ENCODE assay signal across 19 cellular contexts in the genomic region with DNA sequence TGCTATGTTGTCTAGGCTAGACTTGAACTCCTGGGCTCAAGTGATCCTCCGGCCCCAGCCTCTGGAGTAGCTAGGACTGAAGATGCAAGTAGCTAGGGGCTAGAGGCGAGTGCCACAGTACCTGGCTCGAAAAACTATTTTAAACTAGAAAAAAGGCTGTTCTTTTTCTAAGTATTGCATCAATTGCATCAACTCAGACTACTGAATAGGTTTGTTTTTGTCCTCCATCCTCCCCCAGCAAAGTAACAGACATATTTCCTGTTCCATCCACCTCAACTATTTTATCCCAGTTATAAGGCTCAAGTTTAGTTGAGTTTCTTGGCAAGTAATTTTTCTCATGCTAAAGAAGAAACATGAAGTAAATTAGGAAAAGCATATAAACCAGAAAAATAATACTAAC. TPM values are rescaled to one million over a fixed set of nuclear protein-coding genes. Genes with fewer than 3 reads are reported as not detected.
DNase-seq lines count a peak whose midpoint lies in the region; ATAC-seq and TF ChIP-seq lines count a peak whose summit lies in the region.
"Had no signal": no experiment of that assay in that cellular context is flagged by ENCODE, and none has a peak within 500 bp of the region (broad histone marks: within the 10 kb centered on the region; RNA-seq: fewer than 3 reads in every experiment).

No MANE protein-coding gene starts in this region.

- H3K27ac ChIP-seq in BLaER1 treated with 17β-estradiol and CSF1 and Interleukin-3, amounts not matched to agents 10 nM and 100 nM = no peak overlapping the region
- H3K27ac ChIP-seq in PC-3 (ENCODE audit: low read length) (no peak overlapping the region), neural progenitor cell (no peak overlapping the region)
- H3K27ac ChIP-seq: colonic mucosa, SJCRH30 had no signal

- H3K36me3 Mint-ChIP-seq in neural progenitor cell = peaks cover 32% of the 10 kb centered on the region
- H3K36me3 Mint-ChIP-seq in stimulated activated effector memory CD8-positive, alpha-beta T cell treated with anti-CD3 and anti-CD28 coated beads, Interleukin-12 subunit alpha, Interleukin-12 subunit beta, amount 100 ng/mL, for 72 hours = no peaks in the 10 kb centered on the region
- H3K36me3 Mint-ChIP-seq: immature natural killer cell had no signal

- H3K79me2 ChIP-seq in PC-3 (ENCODE audit: low read length) = peaks cover 97% of the 10 kb centered on the region
- H3K79me2 ChIP-seq in neural progenitor cell (ENCODE audit: low read depth) = peaks cover 89% of the 10 kb centered on the region

- intact Hi-C loops in PC-3 (cut with micrococcal nuclease) = loop anchor here (5.0 kb wide), 3 partner anchors 114 to 254 kb away; partner anchors contain the start of gene CBR4
- intact Hi-C loops in Right ventricle myocardium superior (cut with DNase I) = no loop called here

- H4K20me1 ChIP-seq in BLaER1 treated with 17β-estradiol and CSF1 and Interleukin-3, amounts not matched to agents 10 nM and 100 nM = peaks cover 6 to 81% (median 60%) of the 10 kb centered on the region in 11 experiments; a peak in 20 of 22 replicates
- peaks cover 23% of the 10 kb centered on the region for H4K20me1 ChIP-seq in PC-3 (ENCODE audit: low read length)
- H4K20me1 ChIP-seq in neural progenitor cell (ENCODE audit: low read depth) = peaks cover 36% of the 10 kb centered on the region

- no peak for TF ChIP-seq CTCF in PC-3 (conservative IDR thresholded peaks at IDR 0.05; ENCODE audit: low read depth, low read length)
- no peak for TF ChIP-seq CTCF in neural progenitor cell (IDR thresholded peaks at IDR 0.05)

- H2AFZ ChIP-seq in PC-3 (ENCODE audit: low read length) (no peak overlapping the region), neural progenitor cell (replicated peaks) (no peak overlapping the region)

- no peak overlapping the region for H3K4me3 Mint-ChIP-seq in neural progenitor cell
- H3K4me3 Mint-ChIP-seq in stimulated activated effector memory CD8-positive, alpha-beta T cell treated with anti-CD3 and anti-CD28 coated beads, Interleukin-12 subunit alpha, Interleukin-12 subunit beta, amount 100 ng/mL, for 72 hours = no peak overlapping the region
- H3K4me3 Mint-ChIP-seq: immature natural killer cell, memory B cell had no signal

- peak overlapping the region; percentile 6 to 98 (median 89); a peak in 16 of 22 replicates for H3K4me2 ChIP-seq in BLaER1 treated with 17β-estradiol and CSF1 and Interleukin-3, amounts not matched to agents 10 nM and 100 nM
- peak overlapping the region; percentile 95 for H3K4me2 ChIP-seq in PC-3 (ENCODE audit: low read length)
- peak overlapping the region; percentile 96 for H3K4me2 ChIP-seq in neural progenitor cell

- peaks cover 0 to 17% (median 10%) of the 10 kb centered on the region in 11 experiments; a peak in 8 of 22 replicates for H3K9me3 ChIP-seq in BLaER1 treated with 17β-estradiol and CSF1 and Interleukin-3, amounts not matched to agents 10 nM and 100 nM (replicated peaks in 1 of 11)
- no peaks in the 10 kb centered on the region for H3K9me3 ChIP-seq in PC-3 (ENCODE audit: low read length)
- no peaks in the 10 kb centered on the region for H3K9me3 ChIP-seq in neural progenitor cell (ENCODE audit: low read depth)
- H3K9me3 ChIP-seq: colonic mucosa, SJCRH30 had no signal

- H3F3A ChIP-seq in PC-3 (ENCODE audit: low read length, unreplicated experiment) (no peaks in the 10 kb centered on the region), neural progenitor cell (ENCODE audit: low read depth) (peaks cover 3% of the 10 kb centered on the region)

- POLR2A ChIA-PET in PC-3 (lab: Charles Lee; ENCODE audit: unreplicated experiment) = no interaction called here

- CTCF ChIA-PET in PC-3 (lab: Charles Lee) = interaction anchor here (0.6 kb wide), 1 partner anchor 256 kb away, joined by 5 read pairs; the partner anchor contains the start of gene CBR4

- peaks cover 0 to 3% (median 0%) of the 10 kb centered on the region in 11 experiments; a peak in 1 of 22 replicates for H3K27me3 ChIP-seq in BLaER1 treated with 17β-estradiol and CSF1 and Interleukin-3, amounts not matched to agents 10 nM and 100 nM
- no peaks in the 10 kb centered on the region for H3K27me3 ChIP-seq in PC-3 (ENCODE audit: low read length)
- peaks cover 4% of the 10 kb centered on the region for H3K27me3 ChIP-seq in neural progenitor cell
- H3K27me3 ChIP-seq: colonic mucosa, SJCRH30 had no signal

- peaks cover 33% of the 10 kb centered on the region for H3K4me1 Mint-ChIP-seq in neural progenitor cell
- no peaks in the 10 kb centered on the region for H3K4me1 Mint-ChIP-seq in stimulated activated effector memory CD8-positive, alpha-beta T cell treated with anti-CD3 and anti-CD28 coated beads, Interleukin-12 subunit alpha, Interleukin-12 subunit beta, amount 100 ng/mL, for 72 hours

- peaks cover 35 to 70% (median 51%) of the 10 kb centered on the region in 10 experiments for H3K4me1 ChIP-seq in BLaER1 treated with 17β-estradiol and CSF1 and Interleukin-3, amounts not matched to agents 10 nM and 100 nM
- peaks cover 20% of the 10 kb centered on the region for H3K4me1 ChIP-seq in PC-3 (ENCODE audit: insufficient read depth, low read length)
- peaks cover 37% of the 10 kb centered on the region for H3K4me1 ChIP-seq in neural progenitor cell
- H3K4me1 ChIP-seq: SJCRH30 had no signal

- BruUV-seq in PC-3 (replicated peaks; lab: Mats Ljungman, UMichigan) = no TSS peak

- peak overlapping the region in 1 of 10 experiments; percentile 8; a peak in 2 of 20 replicates for H3K4me3 ChIP-seq in BLaER1 treated with 17β-estradiol and CSF1 and Interleukin-3, amounts not matched to agents 10 nM and 100 nM
- peak overlapping the region; percentile 87 for H3K4me3 ChIP-seq in PC-3 (ENCODE audit: low read length)
- H3K4me3 ChIP-seq in neural progenitor cell = peak overlapping the region; percentile 82
- H3K4me3 ChIP-seq: SJCRH30 had no signal

- peaks cover 5% of the 10 kb centered on the region for H3K9me3 Mint-ChIP-seq in neural progenitor cell
- no peaks in the 10 kb centered on the region for H3K9me3 Mint-ChIP-seq in stimulated activated effector memory CD8-positive, alpha-beta T cell treated with anti-CD3 and anti-CD28 coated beads, Interleukin-12 subunit alpha, Interleukin-12 subunit beta, amount 100 ng/mL, for 72 hours
- H3K9me3 Mint-ChIP-seq: immature natural killer cell, memory B cell had no signal

- peaks cover 15 to 66% (median 52%) of the 10 kb centered on the region in 11 experiments; a peak in 20 of 22 replicates for H3K36me3 ChIP-seq in BLaER1 treated with 17β-estradiol and CSF1 and Interleukin-3, amounts not matched to agents 10 nM and 100 nM
- H3K36me3 ChIP-seq in PC-3 (ENCODE audit: low read depth, low read length) (peaks cover 25% of the 10 kb centered on the region), neural progenitor cell (peaks cover 6% of the 10 kb centered on the region)
- H3K36me3 ChIP-seq: colonic mucosa had no signal

- no peak for ATAC-seq in PC-3
- no peak for ATAC-seq in GM21423 (IDR thresholded peaks at IDR 0.05; ENCODE audit: unreplicated experiment)
- ATAC-seq in stimulated activated effector memory CD8-positive, alpha-beta T cell treated with anti-CD3 and anti-CD28 coated beads, Interleukin-12 subunit alpha, Interleukin-12 subunit beta, amount 100 ng/mL, for 72 hours = no peak
- ATAC-seq in Right ventricle myocardium superior (ENCODE audit: poor library complexity) = no peak

- no peak overlapping the region for H3K9ac ChIP-seq in BLaER1 treated with 17β-estradiol and CSF1 and Interleukin-3, amounts not matched to agents 10 nM and 100 nM
- H3K9ac ChIP-seq in PC-3 (ENCODE audit: low read length) = no peak overlapping the region
- H3K9ac ChIP-seq in neural progenitor cell = no peak overlapping the region

- no peaks in the 10 kb centered on the region for H3K27me3 Mint-ChIP-seq in neural progenitor cell (ENCODE audit: insufficient read depth, low read depth)

- no peaks in the 10 kb centered on the region for H3K9me2 ChIP-seq in PC-3 (replicated peaks; ENCODE audit: low read length)

- DNase-seq in PC-3 = no peak
- peak; percentile 42 for DNase-seq in fibroblast of peridontal ligament (ENCODE audit: extremely low read depth)
- DNase-seq in neural progenitor cell (ENCODE audit: low spot score) = no peak
- no peak for DNase-seq in stimulated activated effector memory CD8-positive, alpha-beta T cell treated with anti-CD3 and anti-CD28 coated beads, Interleukin-12 subunit alpha, Interleukin-12 subunit beta, amount 100 ng/mL, for 72 hours (ENCODE audit: low spot score in 2 of 2)
- no peak for DNase-seq in stimulated activated CD4-positive, alpha-beta T cell treated with anti-CD3 and anti-CD28 coated beads, Interleukin-15, amount 100 ng/mL, for 24 hours
- no peak for DNase-seq in Right ventricle myocardium superior
- DNase-seq: activated CD4-positive, CD25-positive, alpha-beta regulatory T cell treated with anti-CD3 and anti-CD28 coated beads, Interleukin-2, amount 50 U/mL, for 72 hours; activated effector memory CD4-positive, alpha-beta T cell treated with Interleukin-2 at 50 U/mL for 16 hours; amygdala; colonic mucosa; EL; immature natural killer cell; NCI-H1694 treated with DMSO at 0.1 percent for 48 hours; NCI-H446 treated with DMSO at 0.1 percent for 48 hours; nephron progenitor cell; SJCRH30 had no signal

- H3K27ac Mint-ChIP-seq in neural progenitor cell = no peak overlapping the region
- no peak overlapping the region for H3K27ac Mint-ChIP-seq in stimulated activated effector memory CD8-positive, alpha-beta T cell treated with anti-CD3 and anti-CD28 coated beads, Interleukin-12 subunit alpha, Interleukin-12 subunit beta, amount 100 ng/mL, for 72 hours
- H3K27ac Mint-ChIP-seq: immature natural killer cell, memory B cell, nephron progenitor cell had no signal

RNA-seq across cellular contexts. Expression of gene SH3RF1, which starts 4.1 kb away (rescaled TPM):
- total RNA-seq in PC-3 (2014; rRNA removed) (20.2 and 21.0 TPM in 2 replicates), neural progenitor cell (ENCODE audit: low replicate concordance) (14.1 and 17.1 TPM in 2 replicates), Right ventricle myocardium superior (8.3 TPM)
